Comparison of ENCODE assay signal across 21 cellular contexts in the genomic region with DNA sequence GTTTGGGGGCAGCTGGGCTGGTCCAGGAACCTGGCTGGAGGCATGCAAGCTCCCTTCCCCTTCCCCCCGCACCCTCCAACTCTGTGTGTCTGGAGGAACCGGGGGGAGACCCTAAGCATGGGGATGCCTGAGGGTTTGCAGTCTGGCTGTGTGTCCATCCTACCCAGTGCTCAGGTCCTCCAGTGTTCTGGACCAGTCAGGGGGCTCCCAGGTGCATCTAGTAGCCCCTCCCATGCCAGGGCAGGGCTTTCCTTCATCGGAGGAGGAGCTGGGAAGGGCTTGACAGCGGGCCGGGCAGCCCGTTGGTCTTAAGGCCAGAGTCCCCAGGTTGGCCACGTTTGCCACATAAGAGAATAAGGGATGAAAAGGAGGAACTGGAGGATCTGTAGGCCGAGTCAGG.
"Had no signal": no experiment of that assay in that cellular context is flagged by ENCODE, and none has a peak within 500 bp of the region (broad histone marks: within the 10 kb centered on the region; RNA-seq: fewer than 3 reads in every experiment).

No MANE protein-coding gene starts in this region.

- H3K27ac ChIP-seq: dorsolateral prefrontal cortex, epithelial cell of prostate, esophagus muscularis mucosa, gastrocnemius medialis, neutrophil, sigmoid colon, skin epidermis, suprapubic skin, tibial nerve, upper lobe of right lung, vagina had no signal

- H3K4me1 ChIP-seq: esophagus muscularis mucosa, gastrocnemius medialis, sigmoid colon, tibial nerve, upper lobe of right lung, vagina had no signal

- H3K36me3 ChIP-seq: esophagus muscularis mucosa, gastrocnemius medialis, neutrophil, sigmoid colon, suprapubic skin, tibial nerve, upper lobe of right lung, vagina had no signal

- H3K27ac Mint-ChIP-seq: natural killer cell treated with Interleukin-12 subunit alpha and Interleukin-12 subunit beta and Interleukin-15 and Interleukin-18, amount 100 ng/mL, for 72 hours had no signal

- H3K4me3 ChIP-seq: dorsolateral prefrontal cortex, esophagus muscularis mucosa, gastrocnemius medialis, lung, sigmoid colon, skin epidermis, suprapubic skin, tibial nerve, upper lobe of right lung, vagina had no signal

- DNase-seq: cortex of kidney; dorsolateral prefrontal cortex; effector memory CD4-positive, alpha-beta T cell; gastrocnemius medialis; glutamatergic neuron; left colon; left ventricle myocardium superior; midbrain; posterior cingulate gyrus; sigmoid colon; stimulated activated naive CD4-positive, alpha-beta T cell; upper lobe of right lung had no signal

- H3K4me3 Mint-ChIP-seq: natural killer cell treated with Interleukin-12 subunit alpha and Interleukin-12 subunit beta and Interleukin-15 and Interleukin-18, amount 100 ng/mL, for 72 hours had no signal

- ATAC-seq: gastrocnemius medialis, left colon, left ventricle myocardium superior had no signal

- H3K27me3 ChIP-seq: gastrocnemius medialis, tibial nerve, vagina had no signal

- H3K9me3 ChIP-seq: esophagus muscularis mucosa, gastrocnemius medialis, neutrophil, sigmoid colon, suprapubic skin, tibial nerve, upper lobe of right lung, vagina had no signal
